Comparison of ENCODE assay signal across 15 cellular contexts in genomic region chr2:223050900-223051299, GRCh38. TPM values are rescaled to one million over a fixed set of nuclear protein-coding genes. Genes with fewer than 3 reads are reported as not detected.
DNase-seq lines count a peak whose midpoint lies in the region; ATAC-seq and TF ChIP-seq lines count a peak whose summit lies in the region.
"Had no signal": no experiment of that assay in that cellular context is flagged by ENCODE, and none has a peak within 500 bp of the region (broad histone marks: within the 10 kb centered on the region; RNA-seq: fewer than 3 reads in every experiment).

No MANE protein-coding gene starts in this region.

- peak overlapping the region; percentile 26 for H3K27ac ChIP-seq in muscle layer of colon (ENCODE audit: low read depth, low read length)
- peak overlapping the region; percentile 92 to 94 for H3K27ac ChIP-seq in tibial artery

- no peak overlapping the region for H3K27ac Mint-ChIP-seq in activated CD4-positive, alpha-beta T cell treated with anti-CD3 and anti-CD28 coated beads for 36 hours
- H3K27ac Mint-ChIP-seq in activated CD4-positive, alpha-beta memory T cell treated with anti-CD3 and anti-CD28 coated beads, Interleukin-2, amount 10 ng/mL, durations not matched to agents 7 days and 5 days, result no peak overlapping the region

- H3K27me3 Mint-ChIP-seq in activated CD4-positive, alpha-beta T cell treated with anti-CD3 and anti-CD28 coated beads for 36 hours, result peaks cover 11% of the 10 kb centered on the region
- no peaks in the 10 kb centered on the region for H3K27me3 Mint-ChIP-seq in activated CD4-positive, alpha-beta memory T cell treated with anti-CD3 and anti-CD28 coated beads, Interleukin-2, amount 10 ng/mL, durations not matched to agents 7 days and 5 days

- H3K4me3 ChIP-seq in endocrine pancreas (ENCODE audit: control insufficient read depth, insufficient read depth, low read length), result peak overlapping the region; percentile 75
- H3K4me3 ChIP-seq in muscle layer of colon (ENCODE audit: low read depth in 1 of 2, low read length in 2 of 2), result peak overlapping the region in 1 of 2 donors; percentile 76
- peak overlapping the region; percentile 73 to 75 for H3K4me3 ChIP-seq in tibial artery

- no peaks in the 10 kb centered on the region for H3K4me1 Mint-ChIP-seq in activated CD4-positive, alpha-beta T cell treated with anti-CD3 and anti-CD28 coated beads for 36 hours
- no peaks in the 10 kb centered on the region for H3K4me1 Mint-ChIP-seq in activated CD4-positive, alpha-beta memory T cell treated with anti-CD3 and anti-CD28 coated beads, Interleukin-2, amount 10 ng/mL, durations not matched to agents 7 days and 5 days

- H3K36me3 Mint-ChIP-seq in activated CD4-positive, alpha-beta T cell treated with anti-CD3 and anti-CD28 coated beads for 36 hours (ENCODE audit: low read depth), result no peaks in the 10 kb centered on the region
- no peaks in the 10 kb centered on the region for H3K36me3 Mint-ChIP-seq in activated CD4-positive, alpha-beta memory T cell treated with anti-CD3 and anti-CD28 coated beads, Interleukin-2, amount 10 ng/mL, durations not matched to agents 7 days and 5 days (ENCODE audit: low read depth)

- H3K9me3 ChIP-seq in endocrine pancreas (ENCODE audit: control insufficient read depth, low read length) (no peaks in the 10 kb centered on the region), muscle layer of colon (ENCODE audit: low read length) (no peaks in the 10 kb centered on the region), tibial artery (no peaks in the 10 kb centered on the region)
- H3K9me3 ChIP-seq: body of pancreas had no signal

- DNase-seq in M059J (ENCODE audit: low read depth), result peak; percentile 63
- DNase-seq in tibial artery, result peak in 1 of 2 donors; percentile 71
- no peak for DNase-seq in UCSD-AML1 (lab: John Stamatoyannopoulos, UW; ENCODE audit: unreplicated experiment)
- no peak for DNase-seq in activated CD4-positive, alpha-beta T cell treated with anti-CD3 and anti-CD28 coated beads for 36 hours
- no peak for DNase-seq in activated CD4-positive, alpha-beta memory T cell treated with anti-CD3 and anti-CD28 coated beads, Interleukin-2, amount 10 ng/mL, durations not matched to agents 7 days and 5 days
- DNase-seq: activated CD4-positive, alpha-beta T cell treated with anti-CD3 and anti-CD28 coated beads for 48 hours; body of pancreas; mesendoderm; NCI-H1105; NCI-H510A treated with DMSO at 0.1 percent for 48 hours; substantia nigra; T-helper 1 cell had no signal

- H3K36me3 ChIP-seq in endocrine pancreas (ENCODE audit: control insufficient read depth, insufficient read depth, low read length) (no peaks in the 10 kb centered on the region), muscle layer of colon (ENCODE audit: insufficient read depth, low read length) (no peaks in the 10 kb centered on the region), tibial artery (no peaks in the 10 kb centered on the region)

- intact Hi-C loops in tibial artery (cut with DNase I; ENCODE audit: low total_unique reads), result loop anchor here (5.0 kb wide), 1 partner anchor 416 kb away; no protein-coding TSS in a partner anchor
- intact Hi-C loops in activated CD4-positive, alpha-beta T cell treated with anti-CD3 and anti-CD28 coated beads for 36 hours (cut with DNase I, micrococcal nuclease), result no loop called here

- no peak for ATAC-seq in activated CD4-positive, alpha-beta T cell treated with anti-CD3 and anti-CD28 coated beads for 36 hours

- no peaks in the 10 kb centered on the region for H3K9me3 Mint-ChIP-seq in activated CD4-positive, alpha-beta T cell treated with anti-CD3 and anti-CD28 coated beads for 36 hours (ENCODE audit: low read depth)
- H3K9me3 Mint-ChIP-seq in activated CD4-positive, alpha-beta memory T cell treated with anti-CD3 and anti-CD28 coated beads, Interleukin-2, amount 10 ng/mL, durations not matched to agents 7 days and 5 days, result no peaks in the 10 kb centered on the region

- H3K27me3 ChIP-seq in endocrine pancreas (ENCODE audit: control insufficient read depth, insufficient read depth, low read length) (no peaks in the 10 kb centered on the region), muscle layer of colon (ENCODE audit: control insufficient read depth in 1 of 2, insufficient read depth in 2 of 2, low read length in 2 of 2) (no peaks in the 10 kb centered on the region), tibial artery (no peaks in the 10 kb centered on the region)
- H3K27me3 ChIP-seq: body of pancreas had no signal

- CTCF ChIA-PET in activated CD4-positive, alpha-beta T cell treated with anti-CD3 and anti-CD28 coated beads for 36 hours (lab: Charles Lee), result interaction anchor here (0.6 kb wide), 2 partner anchors 88 to 712 kb away, joined by 3 read pairs; no protein-coding TSS in a partner anchor
- CTCF ChIA-PET in activated CD4-positive, alpha-beta memory T cell treated with anti-CD3 and anti-CD28 coated beads, Interleukin-2, amount 10 ng/mL, durations not matched to agents 7 days and 5 days (lab: Charles Lee), result no interaction called here

- H3K9ac ChIP-seq in endocrine pancreas (ENCODE audit: control insufficient read depth, insufficient read depth, low read length), result no peak overlapping the region
- H3K9ac ChIP-seq in muscle layer of colon (ENCODE audit: low read length), result no peak overlapping the region

- TF ChIP-seq CTCF in tibial artery (IDR thresholded peaks at IDR 0.05), result no peak

- no peak overlapping the region for H3K4me3 Mint-ChIP-seq in activated CD4-positive, alpha-beta T cell treated with anti-CD3 and anti-CD28 coated beads for 36 hours
- no peak overlapping the region for H3K4me3 Mint-ChIP-seq in activated CD4-positive, alpha-beta memory T cell treated with anti-CD3 and anti-CD28 coated beads, Interleukin-2, amount 10 ng/mL, durations not matched to agents 7 days and 5 days

- H3K4me1 ChIP-seq in endocrine pancreas (ENCODE audit: control insufficient read depth, insufficient read depth, low read length) (no peaks in the 10 kb centered on the region), muscle layer of colon (ENCODE audit: insufficient read depth, low read length) (peaks cover 43% of the 10 kb centered on the region), tibial artery (peaks cover 0 to 44% (median 21%) of the 10 kb centered on the region in 4 donors)

- POLR2A ChIA-PET in activated CD4-positive, alpha-beta T cell treated with anti-CD3 and anti-CD28 coated beads for 36 hours (lab: Charles Lee), result no interaction called here
- POLR2A ChIA-PET in activated CD4-positive, alpha-beta memory T cell treated with anti-CD3 and anti-CD28 coated beads, Interleukin-2, amount 10 ng/mL, durations not matched to agents 7 days and 5 days (lab: Charles Lee), result no interaction called here

RNA-seq across cellular contexts. Expression of gene KCNE4, which starts 1.1 kb away (rescaled TPM):
- total RNA-seq in M059J (2014; rRNA removed; shearing (Covaris generic)), result 11.4 and 14.5 TPM in 2 replicates
- total RNA-seq in activated CD4-positive, alpha-beta T cell treated with anti-CD3 and anti-CD28 coated beads for 36 hours, result not detected
- total RNA-seq in activated CD4-positive, alpha-beta memory T cell treated with anti-CD3 and anti-CD28 coated beads, Interleukin-2, amount 10 ng/mL, durations not matched to agents 7 days and 5 days, result not detected
- total RNA-seq: pulmonary artery endothelial cell had no signal

Comparison
In these comparisons a context has a peak if more than half of its experiments do, and no peak if none do; other contexts are left out.
1. RNA of gene KCNE4, which starts 1.1 kb away (total RNA-seq): 11.4 to 14.5 TPM in M059J; not detected in activated CD4-positive, alpha-beta T cell treated with anti-CD3 and anti-CD28 coated beads for 36 hours and not detected in activated CD4-positive, alpha-beta memory T cell treated with anti-CD3 and anti-CD28 coated beads, Interleukin-2, amount 10 ng/mL, durations not matched to agents 7 days and 5 days; every median in the first group is over 10 times any median in the second.